Comparison of ENCODE assay signal across 8 cellular contexts in the genomic region with DNA sequence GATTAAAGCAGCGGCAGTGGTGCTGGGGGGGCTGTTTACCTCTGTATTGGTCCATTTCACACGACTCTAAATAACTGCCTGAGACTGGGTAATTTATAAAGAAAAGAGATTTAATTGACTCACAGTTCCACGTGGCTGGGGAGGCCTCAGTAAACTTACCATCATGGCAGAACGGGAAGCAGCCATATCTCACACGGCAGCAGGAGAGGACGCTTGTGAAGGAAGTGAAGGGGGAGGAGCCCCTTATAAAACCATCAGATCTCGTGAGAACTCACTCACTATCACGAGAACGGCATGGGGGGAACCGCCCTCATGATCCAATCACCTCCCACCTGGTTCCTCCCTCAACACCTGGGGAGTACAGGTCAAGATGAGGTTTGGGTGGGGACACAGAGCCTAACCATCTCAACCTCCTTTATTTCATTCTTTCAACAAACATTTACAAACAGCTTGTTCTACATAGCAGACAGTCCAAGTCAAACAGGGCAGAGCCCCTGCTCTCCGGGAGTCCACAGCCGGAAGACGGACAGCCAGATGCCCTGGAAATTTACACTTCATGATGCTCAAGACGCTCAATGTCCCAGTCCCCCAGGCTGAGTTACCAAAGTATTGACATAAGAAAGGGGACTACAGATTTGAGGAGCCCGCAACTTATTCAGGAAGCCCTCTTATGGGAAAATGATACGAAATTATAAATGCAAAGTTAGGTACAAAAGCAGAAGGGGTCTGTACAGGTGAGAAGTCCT. TPM values are rescaled to one million over a fixed set of nuclear protein-coding genes. Genes with fewer than 3 reads are reported as not detected.
DNase-seq lines count a peak whose midpoint lies in the region; ATAC-seq, FAIRE-seq and TF ChIP-seq lines count a peak whose summit lies in the region.
"Had no signal": no experiment of that assay in that cellular context is flagged by ENCODE, and none has a peak within 500 bp of the region (broad histone marks: within the 10 kb centered on the region; RNA-seq: fewer than 3 reads in every experiment).

No MANE protein-coding gene starts in this region.

- H3K79me2 ChIP-seq in PC-3 (ENCODE audit: low read length) (no peaks in the 10 kb centered on the region), endothelial cell of umbilical vein (ENCODE audit: control insufficient read depth, insufficient read depth, low read length) (no peaks in the 10 kb centered on the region)

- H4K20me1 ChIP-seq in PC-3 (ENCODE audit: low read length) (no peaks in the 10 kb centered on the region), endothelial cell of umbilical vein (replicated peaks; ENCODE audit: control insufficient read depth, extremely low read depth, insufficient read depth, low read length) (no peaks in the 10 kb centered on the region)

- H3K27me3 ChIP-seq in PC-3 (ENCODE audit: low read length): no peaks in the 10 kb centered on the region
- H3K27me3 ChIP-seq in endothelial cell of umbilical vein (ENCODE audit: control insufficient read depth in 2 of 2, insufficient read depth in 2 of 2, low read length in 2 of 2): peaks cover 2 to 6% of the 10 kb centered on the region in 2 experiments

- H3K9ac ChIP-seq in PC-3 (ENCODE audit: low read length) (peak overlapping the region; percentile 24; the same call in 1 of the 2 replicates), endothelial cell of umbilical vein (replicated peaks; ENCODE audit: extremely low read depth, insufficient read depth, low read length) (no peak overlapping the region)

- H3K4me3 ChIP-seq in PC-3 (ENCODE audit: low read length): peak overlapping the region; percentile 57
- H3K4me3 ChIP-seq in endothelial cell of umbilical vein (replicated peaks in 1 of 3; ENCODE audit: insufficient read depth in 1 of 3, low read depth in 1 of 3, low read length in 3 of 3): no peak overlapping the region
- H3K4me3 ChIP-seq: coronary artery had no signal

- H3K9me3 ChIP-seq in PC-3 (ENCODE audit: low read length): no peaks in the 10 kb centered on the region
- no peaks in the 10 kb centered on the region for H3K9me3 ChIP-seq in endothelial cell of umbilical vein (replicated peaks; ENCODE audit: control insufficient read depth, insufficient read depth, low read length)

- ATAC-seq in PC-3 (peak; percentile 35; the same call in 1 of the 2 replicates), GM21381 (IDR thresholded peaks at IDR 0.05; ENCODE audit: unreplicated experiment) (no peak)

- H3K9me1 ChIP-seq in endothelial cell of umbilical vein (replicated peaks; ENCODE audit: control insufficient read depth, extremely low read depth, insufficient read depth, low read length): no peaks in the 10 kb centered on the region

- 0 out of 2 replicates have a peak, but pooled peaks cover 5% of the 10 kb centered on the region for H3K4me1 ChIP-seq in PC-3 (ENCODE audit: insufficient read depth, low read length)
- no peaks in the 10 kb centered on the region for H3K4me1 ChIP-seq in endothelial cell of umbilical vein (ENCODE audit: control insufficient read depth, extremely low read depth, insufficient read depth, low read length)

- FAIRE-seq in endothelial cell of umbilical vein (lab: Jason Lieb, UNC): no peak

- dilution Hi-C loops in endothelial cell of umbilical vein (cut with MboI; ENCODE audit: extremely low pct_ligation_motif_present, low sequenced_read_pairs): no loop called here

- BruUV-seq in PC-3 (replicated peaks; lab: Mats Ljungman, UMichigan): no TSS peak
- BruUV-seq in endothelial cell of umbilical vein (replicated peaks; lab: Mats Ljungman, UMichigan): no TSS peak

- no peaks in the 10 kb centered on the region for H3K9me2 ChIP-seq in PC-3 (replicated peaks; ENCODE audit: low read length)

- H3K4me2 ChIP-seq in PC-3 (ENCODE audit: low read length) (peak overlapping the region; percentile 70), endothelial cell of umbilical vein (ENCODE audit: insufficient read depth, low read length) (no peak overlapping the region)

- CTCF ChIA-PET in PC-3 (lab: Charles Lee): interaction anchor here (0.5 to 1.1 kb wide), 6 partner anchors 25 to 444 kb away, joined by 3 to 14 read pairs (median 4); partner anchors contain the start of gene HMGXB4
- CTCF ChIA-PET in endothelial cell of umbilical vein (lab: Charles Lee): interaction anchor here (0.6 to 3.2 kb wide), 29 partner anchors 9 to 1310 kb away, joined by 3 to 41 read pairs (median 6); partner anchors contain the start of gene HMGXB4

- TF ChIP-seq CTCF in PC-3 (conservative IDR thresholded peaks at IDR 0.05; ENCODE audit: low read depth, low read length) (no peak), endothelial cell of umbilical vein (IDR thresholded peaks at IDR 0.05; ENCODE audit: extremely low read depth in 1 of 2, insufficient read depth in 1 of 2, low read depth in 1 of 2, low read length in 2 of 2) (no peak)

- DNase-seq in EH (ENCODE audit: low read depth) (peak; percentile 13), HT1080 (ENCODE audit: low read depth) (peak; percentile 81), PC-3 (peak; percentile 29), endothelial cell of umbilical vein (ENCODE audit: low read depth, low spot score) (no peak), mesenteric fat pad (ENCODE audit: low spot score) (no peak), SW 1271 (lab: John Stamatoyannopoulos, UW) (no peak)

- POLR2A ChIA-PET in PC-3 (lab: Charles Lee; ENCODE audit: unreplicated experiment) (no interaction called here), endothelial cell of umbilical vein (lab: Charles Lee) (no interaction called here)

- intact Hi-C loops in PC-3 (cut with micrococcal nuclease): loop anchor here (5.0 kb wide), 1 partner anchor 74 kb away; no protein-coding TSS in a partner anchor
- intact Hi-C loops in endothelial cell of umbilical vein (cut with micrococcal nuclease): loop anchor here (1.0 to 5.0 kb wide), 2 partner anchors 77 to 1309 kb away; partner anchors contain the start of gene LARGE1

- H3F3A ChIP-seq in PC-3 (ENCODE audit: low read length, unreplicated experiment): no peaks in the 10 kb centered on the region

- no peak for TF ChIP-seq POLR2A in endothelial cell of umbilical vein (IDR thresholded peaks at IDR 0.05; ENCODE audit: low read depth, low read length)

- H2AFZ ChIP-seq in PC-3 (ENCODE audit: low read length) (peak overlapping the region; percentile 76), endothelial cell of umbilical vein (ENCODE audit: low read depth, low read length) (peak overlapping the region; percentile 13)

- no peak overlapping the region for H3K27ac ChIP-seq in PC-3 (ENCODE audit: low read length)
- no peak overlapping the region for H3K27ac ChIP-seq in endothelial cell of umbilical vein (ENCODE audit: insufficient read depth, low read depth, low read length)
- H3K27ac ChIP-seq: coronary artery had no signal

- H3K36me3 ChIP-seq in PC-3 (ENCODE audit: low read depth, low read length): no peaks in the 10 kb centered on the region
- H3K36me3 ChIP-seq in endothelial cell of umbilical vein (ENCODE audit: control insufficient read depth in 2 of 2, extremely low read depth in 1 of 2, insufficient read depth in 2 of 2, low read length in 2 of 2): no peaks in the 10 kb centered on the region

TF ChIP-seq in endothelial cell of umbilical vein, 7 proteins besides CTCF, POLR2A, EP300 and RAD21:
- TF ChIP-seq JUN (IDR thresholded peaks at IDR 0.05; ENCODE audit: borderline replicate concordance, insufficient read depth, insufficient read length, low read depth) (no peak), FOS (IDR thresholded peaks at IDR 0.05; ENCODE audit: borderline replicate concordance, insufficient read depth, low read length) (no peak), POLR2AphosphoS5 (IDR thresholded peaks at IDR 0.05; ENCODE audit: insufficient read depth, low read depth, low read length) (no peak), EZH2 (IDR thresholded peaks at IDR 0.05; ENCODE audit: borderline replicate concordance, low read depth, low read length, severe bottlenecking) (no peak), MYC (IDR thresholded peaks at IDR 0.05; ENCODE audit: low read depth, low read length) (no peak), GATA2 (IDR thresholded peaks at IDR 0.05; ENCODE audit: insufficient read depth, insufficient read length, low read depth, low read length) (no peak)
- TF ChIP-seq, protein P1, sequence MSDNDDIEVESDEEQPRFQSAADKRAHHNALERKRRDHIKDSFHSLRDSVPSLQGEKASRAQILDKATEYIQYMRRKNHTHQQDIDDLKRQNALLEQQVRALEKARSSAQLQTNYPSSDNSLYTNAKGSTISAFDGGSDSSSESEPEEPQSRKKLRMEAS (IDR thresholded peaks at IDR 0.05; ENCODE audit: insufficient read depth, insufficient read length): no peak

RNA-seq across cellular contexts. Expression of gene HMGXB4, which starts 26.3 kb away (rescaled TPM):
- total RNA-seq in HT1080 (2014; rRNA removed; shearing (Covaris generic)): 12.6 and 13.9 TPM in 2 replicates
- polyA plus RNA-seq in HT1080 (2015; cell fraction: cytosol; rRNA removed): 23.7 and 37.4 TPM in 2 replicates
- 50.3 and 53.0 TPM in 2 replicates for polyA plus RNA-seq in HT1080 (2015; cell fraction: nucleus; rRNA removed)
- 12.9 and 18.1 TPM in 2 replicates for total RNA-seq in PC-3 (2014; rRNA removed)
- 29.5 and 30.5 TPM in 2 replicates for total RNA-seq in endothelial cell of umbilical vein
- polyA plus RNA-seq in endothelial cell of umbilical vein: 11.1 and 12.2 TPM in 2 replicates
- 15.1 and 16.1 TPM in 2 replicates for polyA plus RNA-seq in endothelial cell of umbilical vein (2011; cell fraction: cytosol; rRNA removed)
- 28.3 and 44.3 TPM in 2 replicates for polyA plus RNA-seq in endothelial cell of umbilical vein (2011; cell fraction: nucleus; rRNA removed)
- polyA plus RNA-seq in endothelial cell of umbilical vein (2012): 15.4 and 19.6 TPM in 2 replicates
- polyA minus RNA-seq in endothelial cell of umbilical vein: 38.6 and 43.1 TPM in 2 replicates
- polyA minus RNA-seq in endothelial cell of umbilical vein (2011; cell fraction: cytosol; rRNA and poly(A)+ RNA removed): 10.9 TPM
- polyA minus RNA-seq in endothelial cell of umbilical vein (2011; cell fraction: nucleus; rRNA and poly(A)+ RNA removed): 72.8 and 106 TPM in 2 replicates
- total RNA-seq in mesenteric fat pad: 14.0 TPM

Comparison
In these comparisons a context has a peak if more than half of its experiments do, and no peak if none do; other contexts are left out.
1. DNase-seq: peak in EH (single experiment), HT1080 (single experiment) and PC-3 (single experiment); none in endothelial cell of umbilical vein (single experiment), mesenteric fat pad (single experiment) and SW 1271 (0 of 2).